ENCODE assay signal across 9 cellular contexts in genomic region chr4:15956179-15956850, GRCh38. TPM values are rescaled to one million over a fixed set of nuclear protein-coding genes. Genes with fewer than 3 reads are reported as not detected.
DNase-seq lines count a peak whose midpoint lies in the region; ATAC-seq and TF ChIP-seq lines count a peak whose summit lies in the region.
"Had no signal": no experiment of that assay in that cellular context is flagged by ENCODE, and none has a peak within 500 bp of the region (broad histone marks: within the 10 kb centered on the region; RNA-seq: fewer than 3 reads in every experiment).

No MANE protein-coding gene starts in this region.

- peak; percentile 33 for DNase-seq in CMK (ENCODE audit: low read depth)
- peak; percentile 81 for DNase-seq in NCI-H774 (lab: John Stamatoyannopoulos, UW)
- peak; percentile 96 for DNase-seq in activated CD8-positive, alpha-beta T cell treated with anti-CD3 and anti-CD28 coated beads for 36 hours
- DNase-seq in effector memory CD8-positive, alpha-beta T cell: peak; percentile 73 to 85 (median 78)
- DNase-seq in mesothelial cell of epicardium (ENCODE audit: low spot score in 2 of 2, unreplicated experiment in 2 of 2): peak in 1 of 2 experiments; percentile 62
- peak; percentile 92 for DNase-seq in stimulated activated CD8-positive, alpha-beta memory T cell treated with anti-CD3 and anti-CD28 coated beads, Interleukin-4, amount 100 ng/mL, for 48 hours

- intact Hi-C loops in activated CD8-positive, alpha-beta T cell treated with anti-CD3 and anti-CD28 coated beads for 36 hours (cut with micrococcal nuclease): loop anchor here (1.0 to 2.0 kb wide), 4 partner anchors 74 to 478 kb away; no protein-coding TSS in a partner anchor

- peak; percentile 87 for TF ChIP-seq CTCF in activated CD8-positive, alpha-beta T cell treated with anti-CD3 and anti-CD28 coated beads for 36 hours (IDR thresholded peaks at IDR 0.05)
- peak; percentile 77 for TF ChIP-seq CTCF in mesothelial cell of epicardium (IDR thresholded peaks at IDR 0.05; ENCODE audit: unreplicated experiment)

- H3K36me3 Mint-ChIP-seq in activated CD8-positive, alpha-beta T cell treated with anti-CD3 and anti-CD28 coated beads for 36 hours (ENCODE audit: low read depth): no peaks in the 10 kb centered on the region
- H3K36me3 Mint-ChIP-seq in effector memory CD8-positive, alpha-beta T cell (ENCODE audit: insufficient read depth): no peaks in the 10 kb centered on the region
- no peaks in the 10 kb centered on the region for H3K36me3 Mint-ChIP-seq in mesothelial cell of epicardium
- H3K36me3 Mint-ChIP-seq: activated naive CD4-positive, alpha-beta T cell treated with anti-CD3 and anti-CD28 coated beads, Interleukin-2, amount 50 U/mL, for 24 hours had no signal

- no peaks in the 10 kb centered on the region for H3K9me3 Mint-ChIP-seq in activated CD8-positive, alpha-beta T cell treated with anti-CD3 and anti-CD28 coated beads for 36 hours
- no peaks in the 10 kb centered on the region for H3K9me3 Mint-ChIP-seq in effector memory CD8-positive, alpha-beta T cell
- peaks cover 23% of the 10 kb centered on the region for H3K9me3 Mint-ChIP-seq in mesothelial cell of epicardium
- H3K9me3 Mint-ChIP-seq: activated naive CD4-positive, alpha-beta T cell treated with anti-CD3 and anti-CD28 coated beads, Interleukin-2, amount 50 U/mL, for 24 hours had no signal

- peaks cover 2% of the 10 kb centered on the region for H3K27me3 Mint-ChIP-seq in activated CD8-positive, alpha-beta T cell treated with anti-CD3 and anti-CD28 coated beads for 36 hours
- H3K27me3 Mint-ChIP-seq in effector memory CD8-positive, alpha-beta T cell: peaks cover 0 to 26% of the 10 kb centered on the region in 2 donors
- H3K27me3 Mint-ChIP-seq in mesothelial cell of epicardium (ENCODE audit: low read depth): no peaks in the 10 kb centered on the region
- H3K27me3 Mint-ChIP-seq: activated naive CD4-positive, alpha-beta T cell treated with anti-CD3 and anti-CD28 coated beads, Interleukin-2, amount 50 U/mL, for 24 hours had no signal

- CTCF ChIA-PET in activated CD8-positive, alpha-beta T cell treated with anti-CD3 and anti-CD28 coated beads for 36 hours (lab: Charles Lee): interaction anchor here (0.7 to 11.2 kb wide), 44 partner anchors 14 to 724 kb away, joined by 3 to 203 read pairs (median 5); partner anchors contain the start of gene FAM200B

- peaks cover 19% of the 10 kb centered on the region for H3K4me1 Mint-ChIP-seq in activated CD8-positive, alpha-beta T cell treated with anti-CD3 and anti-CD28 coated beads for 36 hours (ENCODE audit: low read depth)
- peaks cover 11 to 19% of the 10 kb centered on the region in 2 donors for H3K4me1 Mint-ChIP-seq in effector memory CD8-positive, alpha-beta T cell (ENCODE audit: low read depth in 2 of 2)
- no peaks in the 10 kb centered on the region for H3K4me1 Mint-ChIP-seq in mesothelial cell of epicardium
- H3K4me1 Mint-ChIP-seq: activated naive CD4-positive, alpha-beta T cell treated with anti-CD3 and anti-CD28 coated beads, Interleukin-2, amount 50 U/mL, for 24 hours had no signal

- H3K4me3 Mint-ChIP-seq in activated CD8-positive, alpha-beta T cell treated with anti-CD3 and anti-CD28 coated beads for 36 hours: no peak overlapping the region
- no peak overlapping the region for H3K4me3 Mint-ChIP-seq in effector memory CD8-positive, alpha-beta T cell
- no peak overlapping the region for H3K4me3 Mint-ChIP-seq in mesothelial cell of epicardium
- H3K4me3 Mint-ChIP-seq: activated naive CD4-positive, alpha-beta T cell treated with anti-CD3 and anti-CD28 coated beads, Interleukin-2, amount 50 U/mL, for 24 hours had no signal

- ATAC-seq in GM19463 (IDR thresholded peaks at IDR 0.05; ENCODE audit: unreplicated experiment) (peak; percentile 89), HG03521 (IDR thresholded peaks at IDR 0.05; ENCODE audit: unreplicated experiment) (peak; percentile 90)
- ATAC-seq in activated CD8-positive, alpha-beta T cell treated with anti-CD3 and anti-CD28 coated beads for 36 hours: peak; percentile 90
- ATAC-seq in effector memory CD8-positive, alpha-beta T cell (replicated peaks): peak; percentile 95

- no peak overlapping the region for H3K27ac Mint-ChIP-seq in activated CD8-positive, alpha-beta T cell treated with anti-CD3 and anti-CD28 coated beads for 36 hours
- peak overlapping the region in 1 of 2 donors; percentile 26 for H3K27ac Mint-ChIP-seq in effector memory CD8-positive, alpha-beta T cell
- H3K27ac Mint-ChIP-seq in mesothelial cell of epicardium: no peak overlapping the region
- H3K27ac Mint-ChIP-seq: activated naive CD4-positive, alpha-beta T cell treated with anti-CD3 and anti-CD28 coated beads, Interleukin-2, amount 50 U/mL, for 24 hours had no signal

- POLR2A ChIA-PET in activated CD8-positive, alpha-beta T cell treated with anti-CD3 and anti-CD28 coated beads for 36 hours (lab: Charles Lee): interaction anchor here (2.0 kb wide), 1 partner anchor 73 kb away, joined by 9 read pairs; no protein-coding TSS in a partner anchor

RNA-seq across cellular contexts. Expression of gene FGFBP2, which starts 6.7 kb away (rescaled TPM):
- 1 to 10 TPM; 6.3 to 8.2 TPM for total RNA-seq in activated CD8-positive, alpha-beta T cell treated with anti-CD3 and anti-CD28 coated beads for 36 hours
- not detected in 3 replicates for total RNA-seq in mesothelial cell of epicardium

RNA-seq across cellular contexts. Expression of gene FGFBP1, which starts 17.8 kb away (rescaled TPM):
- total RNA-seq in activated CD8-positive, alpha-beta T cell treated with anti-CD3 and anti-CD28 coated beads for 36 hours: not detected
- total RNA-seq in mesothelial cell of epicardium: 0.96 to 1.6 TPM (median 1.2 TPM) in 3 replicates
